Comparison of ENCODE assay signal across 9 cellular contexts in genomic region chr14:21978184-21978998, GRCh38.
DNase-seq lines count a peak whose midpoint lies in the region; ATAC-seq and TF ChIP-seq lines count a peak whose summit lies in the region.
"Had no signal": no experiment of that assay in that cellular context is flagged by ENCODE, and none has a peak within 500 bp of the region (broad histone marks: within the 10 kb centered on the region; RNA-seq: fewer than 3 reads in every experiment).

No MANE protein-coding gene starts in this region.

- H3K4me3 Mint-ChIP-seq in activated T-cell treated with anti-CD3 and anti-CD28 coated beads, Interleukin-2, amount 50 U/mL, for 24 hours, result peak overlapping the region; percentile 78
- no peak overlapping the region for H3K4me3 Mint-ChIP-seq in progenitor cell of endocrine pancreas (ENCODE audit: low read depth)

- no peak overlapping the region for H3K27ac ChIP-seq in C4-2B

- H3K9me3 Mint-ChIP-seq in activated T-cell treated with anti-CD3 and anti-CD28 coated beads, Interleukin-2, amount 50 U/mL, for 24 hours, result no peaks in the 10 kb centered on the region
- no peaks in the 10 kb centered on the region for H3K9me3 Mint-ChIP-seq in progenitor cell of endocrine pancreas (ENCODE audit: low read depth)
- H3K9me3 Mint-ChIP-seq: IgD-negative memory B cell had no signal

- H3K27me3 Mint-ChIP-seq in activated T-cell treated with anti-CD3 and anti-CD28 coated beads, Interleukin-2, amount 50 U/mL, for 24 hours, result peaks cover 2% of the 10 kb centered on the region
- H3K27me3 Mint-ChIP-seq in progenitor cell of endocrine pancreas, result peaks cover 57% of the 10 kb centered on the region

- H3K4me1 Mint-ChIP-seq in activated T-cell treated with anti-CD3 and anti-CD28 coated beads, Interleukin-2, amount 50 U/mL, for 24 hours (ENCODE audit: low read depth), result peaks cover 27% of the 10 kb centered on the region
- H3K4me1 Mint-ChIP-seq in progenitor cell of endocrine pancreas (ENCODE audit: low read depth), result no peaks in the 10 kb centered on the region

- peak overlapping the region; percentile 72 for H3K27ac Mint-ChIP-seq in activated T-cell treated with anti-CD3 and anti-CD28 coated beads, Interleukin-2, amount 50 U/mL, for 24 hours
- H3K27ac Mint-ChIP-seq in progenitor cell of endocrine pancreas, result no peak overlapping the region
- H3K27ac Mint-ChIP-seq: IgD-negative memory B cell had no signal

- TF ChIP-seq CTCF in C4-2B (conservative IDR thresholded peaks at IDR 0.05), result peak; percentile 88
- TF ChIP-seq CTCF in foreskin fibroblast (IDR thresholded peaks at IDR 0.05; ENCODE audit: low read depth, low read length), result peak; percentile 46
- TF ChIP-seq CTCF in progenitor cell of endocrine pancreas (IDR thresholded peaks at IDR 0.05; ENCODE audit: unreplicated experiment), result peak; percentile 82

- DNase-seq in NCI-H82 (lab: John Stamatoyannopoulos, UW) (peak; percentile 98), foreskin fibroblast (no peak), progenitor cell of endocrine pancreas (ENCODE audit: low spot score, unreplicated experiment) (peak; percentile 35)
- DNase-seq in activated T-cell treated with anti-CD3 and anti-CD28 coated beads, Interleukin-2, amount 50 U/mL, for 24 hours, result peak; percentile 71

- ATAC-seq in GM18873 (IDR thresholded peaks at IDR 0.05; ENCODE audit: low FRiP score, unreplicated experiment) (peak; percentile 53), GM18511 (IDR thresholded peaks at IDR 0.05; ENCODE audit: unreplicated experiment) (no peak), HG02970 (IDR thresholded peaks at IDR 0.05; ENCODE audit: low FRiP score, unreplicated experiment) (no peak)

- H3K4me3 ChIP-seq in foreskin fibroblast (ENCODE audit: low read depth in 1 of 2, low read length in 2 of 2), result no peak overlapping the region

- no peaks in the 10 kb centered on the region for H3K36me3 Mint-ChIP-seq in activated T-cell treated with anti-CD3 and anti-CD28 coated beads, Interleukin-2, amount 50 U/mL, for 24 hours (ENCODE audit: low read depth)
- no peaks in the 10 kb centered on the region for H3K36me3 Mint-ChIP-seq in progenitor cell of endocrine pancreas (ENCODE audit: insufficient read depth)

Comparison
In these comparisons a context has a peak if more than half of its experiments do, and no peak if none do; other contexts are left out.
1. DNase-seq: peak in NCI-H82 (single experiment), activated T-cell treated with anti-CD3 and anti-CD28 coated beads, Interleukin-2, amount 50 U/mL, for 24 hours (single experiment) and progenitor cell of endocrine pancreas (single experiment); none in foreskin fibroblast (0 of 2).
2. Peak in every context shown above with its lines, with median percentiles within 50 percentile points of each other: CTCF ChIP-seq.